In genomic region chr21:32611471-32611997, GRCh38 we compare ENCODE assay signal across 8 cellular contexts. TPM values are rescaled to one million over a fixed set of nuclear protein-coding genes. Genes with fewer than 3 reads are reported as not detected.
DNase-seq lines count a peak whose midpoint lies in the region; ATAC-seq and TF ChIP-seq lines count a peak whose summit lies in the region.

No MANE protein-coding gene starts in this region.

- no peaks in the 10 kb centered on the region for H3K9me2 ChIP-seq in GM23338 (ENCODE audit: insufficient read depth)

- H2AFZ ChIP-seq in GM23338: peak overlapping the region; percentile 100

- intact Hi-C loops in CD4-positive, alpha-beta memory T cell (cut with micrococcal nuclease): loop anchor here (5.0 kb wide), 1 partner anchor 334 kb away; the partner anchor contains the start of gene MIS18A
- intact Hi-C loops in prostate gland (cut with DNase I): no loop called here

- H3K4me3 ChIP-seq in CD4-positive, alpha-beta memory T cell (ENCODE audit: low read length in 2 of 2): peak overlapping the region; percentile 95 to 99
- H3K4me3 ChIP-seq in GM23338 (peak overlapping the region; percentile 92), prostate gland (peak overlapping the region; percentile 61)

- CTCF ChIA-PET in CD4-positive, alpha-beta memory T cell (lab: Charles Lee; ENCODE audit: partially characterized antibody): interaction anchor here (0.5 to 5.7 kb wide), 4 partner anchors 11 to 210 kb away, joined by 3 to 48 read pairs (median 6); partner anchors contain the start of gene PAXBP1

- H3K4me3 Mint-ChIP-seq in CD4-positive, alpha-beta memory T cell: peak overlapping the region; percentile 91 to 98 (median 96)
- H3K4me3 Mint-ChIP-seq in GM23338 (peak overlapping the region; percentile 97), glutamatergic neuron (ENCODE audit: unreplicated experiment) (peak overlapping the region; percentile 96)

- H3K9me3 ChIP-seq in CD4-positive, alpha-beta memory T cell (ENCODE audit: control insufficient read depth in 1 of 2, low read length in 2 of 2): no peaks in the 10 kb centered on the region
- no peaks in the 10 kb centered on the region for H3K9me3 ChIP-seq in prostate gland

- WGBS in prostate gland: under 1% methylated on average over 28 of the region's 28 CpGs

- peaks cover 5% of the 10 kb centered on the region for H4K20me1 ChIP-seq in GM23338 (replicated peaks; ENCODE audit: insufficient read depth)

- peak in 4 of 5 donors; percentile 15 to 50 (median 27) for DNase-seq in CD4-positive, alpha-beta memory T cell
- DNase-seq in GM23338 (ENCODE audit: low spot score) (peak; percentile 60), NOMO-1 treated with DMSO at 0.1 percent for 48 hours (lab: John Stamatoyannopoulos, UW; ENCODE audit: unreplicated experiment) (peak; percentile 36), activated gamma-delta T cell (lab: John Stamatoyannopoulos, UW) (peak; percentile 17), glutamatergic neuron (peak; percentile 59), prostate gland (ENCODE audit: low spot score) (peak; percentile 17), foreskin melanocyte (no peak)

- H3K79me2 ChIP-seq in GM23338 (replicated peaks; ENCODE audit: insufficient read depth): peaks cover 24% of the 10 kb centered on the region

- POLR2A ChIA-PET in CD4-positive, alpha-beta memory T cell (lab: Charles Lee; ENCODE audit: partially characterized antibody): interaction anchor here (0.7 to 3.2 kb wide), 12 partner anchors 11 to 868 kb away, joined by 3 to 32 read pairs (median 8); partner anchors contain the start of genes EVA1C, MIS18A, PAXBP1 and SYNJ1

- ATAC-seq in GM23338 (peak; percentile 33), HG03378 (IDR thresholded peaks at IDR 0.05; ENCODE audit: unreplicated experiment) (no peak)

- peaks cover 19 to 34% of the 10 kb centered on the region in 2 donors for H3K36me3 Mint-ChIP-seq in CD4-positive, alpha-beta memory T cell
- H3K36me3 Mint-ChIP-seq in GM23338 (ENCODE audit: low read depth) (peaks cover 30% of the 10 kb centered on the region), glutamatergic neuron (ENCODE audit: unreplicated experiment) (no peaks in the 10 kb centered on the region)

- H3K36me3 ChIP-seq in CD4-positive, alpha-beta memory T cell (ENCODE audit: insufficient read depth, low read length): peaks cover 19% of the 10 kb centered on the region
- peaks cover 15% of the 10 kb centered on the region; the same call in 1 of the 2 replicates for H3K36me3 ChIP-seq in GM23338 (ENCODE audit: insufficient read depth)
- H3K36me3 ChIP-seq in prostate gland: no peaks in the 10 kb centered on the region

- H3F3A ChIP-seq in GM23338 (replicated peaks; ENCODE audit: low read depth): peaks cover 8% of the 10 kb centered on the region; the same call in 1 of the 2 replicates

- H3K9me3 Mint-ChIP-seq in CD4-positive, alpha-beta memory T cell: peaks cover 0 to 3% (median 0%) of the 10 kb centered on the region in 8 donors
- no peaks in the 10 kb centered on the region for H3K9me3 Mint-ChIP-seq in GM23338
- H3K9me3 Mint-ChIP-seq in glutamatergic neuron (ENCODE audit: unreplicated experiment): peaks cover 4% of the 10 kb centered on the region

- no peak for TF ChIP-seq CTCF in GM23338 (conservative IDR thresholded peaks at IDR 0.05; ENCODE audit: low read depth in 2 of 2)
- TF ChIP-seq CTCF in glutamatergic neuron (IDR thresholded peaks at IDR 0.05; ENCODE audit: partially characterized antibody, unreplicated experiment): no peak
- TF ChIP-seq CTCF in prostate gland (IDR thresholded peaks at IDR 0.05): no peak

- H3K27ac ChIP-seq in CD4-positive, alpha-beta memory T cell (ENCODE audit: low read depth, low read length): peak overlapping the region; percentile 86
- H3K27ac ChIP-seq in GM23338 (ENCODE audit: low read depth) (0 out of 2 replicates have a peak overlapping the region, but pooled peaks have one; percentile 94), prostate gland (peak overlapping the region; percentile 86 to 95)

- H3K27me3 Mint-ChIP-seq in CD4-positive, alpha-beta memory T cell: peaks cover 1 to 2% of the 10 kb centered on the region in 2 donors
- H3K27me3 Mint-ChIP-seq in GM23338 (ENCODE audit: insufficient read depth, low read depth, poor library complexity) (peaks cover 5% of the 10 kb centered on the region), glutamatergic neuron (ENCODE audit: unreplicated experiment) (peaks cover 7% of the 10 kb centered on the region)

- peaks cover 12% of the 10 kb centered on the region for H3K4me1 ChIP-seq in CD4-positive, alpha-beta memory T cell (ENCODE audit: insufficient read depth, low read length)
- peaks cover 17% of the 10 kb centered on the region for H3K4me1 ChIP-seq in GM23338 (ENCODE audit: insufficient read depth)
- H3K4me1 ChIP-seq in prostate gland (replicated peaks): peaks cover 4% of the 10 kb centered on the region

- no peaks in the 10 kb centered on the region for H3K27me3 ChIP-seq in CD4-positive, alpha-beta memory T cell (ENCODE audit: insufficient read depth, low read length)
- H3K27me3 ChIP-seq in GM23338 (ENCODE audit: insufficient read depth) (no peaks in the 10 kb centered on the region), prostate gland (replicated peaks; ENCODE audit: insufficient read depth) (no peaks in the 10 kb centered on the region)

- TF ChIP-seq POLR2A in prostate gland (IDR thresholded peaks at IDR 0.05): no peak

- H3K4me1 Mint-ChIP-seq in CD4-positive, alpha-beta memory T cell: peaks cover 8 to 32% (median 21%) of the 10 kb centered on the region in 4 donors
- H3K4me1 Mint-ChIP-seq in GM23338 (peaks cover 4% of the 10 kb centered on the region), glutamatergic neuron (ENCODE audit: low read depth, unreplicated experiment) (no peaks in the 10 kb centered on the region)

- H3K4me2 ChIP-seq in GM23338: peak overlapping the region; percentile 98

- H3K27ac Mint-ChIP-seq in CD4-positive, alpha-beta memory T cell: peak overlapping the region; percentile 98 to 99 (median 99)
- peak overlapping the region; percentile 98 for H3K27ac Mint-ChIP-seq in GM23338
- peak overlapping the region; percentile 92 for H3K27ac Mint-ChIP-seq in glutamatergic neuron (ENCODE audit: unreplicated experiment)

TF ChIP-seq in GM23338, 12 proteins besides CTCF, POLR2A, EP300 and RAD21 (continues in another document):
- no peak for TF ChIP-seq CREB1 (CRISPR knock-in tag; IDR thresholded peaks at IDR 0.05; ENCODE audit: low read depth)
- no peak for TF ChIP-seq STAT1 (IDR thresholded peaks at IDR 0.05; ENCODE audit: unreplicated experiment)
- TF ChIP-seq EZH2 (IDR thresholded peaks at IDR 0.05; ENCODE audit: low read depth, unreplicated experiment): no peak

RNA-seq across cellular contexts. Expression of gene CFAP298, which starts 0.6 kb away (rescaled TPM):
- 10 to 100 TPM; 29.4 to 39.1 TPM for total RNA-seq in CD4-positive, alpha-beta memory T cell
- polyA plus RNA-seq in CD4-positive, alpha-beta memory T cell: 10 to 100 TPM; 48.8 to 54.3 TPM
- total RNA-seq in GM23338 (2014; rRNA removed; shearing (Covaris generic)): 37.8 and 46.6 TPM in 2 replicates
- 152 and 157 TPM in 2 replicates for polyA plus RNA-seq in GM23338 (2016; fragmentation: Nextera tagmentation; extraction: Ambion mirVana)
- 124 TPM for total RNA-seq in glutamatergic neuron (ENCODE audit: unreplicated experiment)
- total RNA-seq in prostate gland: 10 to 100 TPM; 43.4 to 44.5 TPM

RNA-seq across cellular contexts. Expression of gene TCP10L, which starts 26.2 kb away (rescaled TPM):
- 1 to 10 TPM in 1 of 2 experiments, under 1 TPM in 1; 0.55 to 1.0 TPM for total RNA-seq in CD4-positive, alpha-beta memory T cell
- polyA plus RNA-seq in CD4-positive, alpha-beta memory T cell: under 1 TPM in 1 of 2 donors, not detected in 1; 0.10 TPM
- 0.10 and 0.12 TPM in 2 replicates for total RNA-seq in GM23338 (2014; rRNA removed; shearing (Covaris generic))
- polyA plus RNA-seq in GM23338 (2016; fragmentation: Nextera tagmentation; extraction: Ambion mirVana): 0.65 and 1.5 TPM in 2 replicates
- total RNA-seq in glutamatergic neuron (ENCODE audit: unreplicated experiment) (31.0 TPM), prostate gland (10 to 100 TPM in 1 of 2 donors, 1 to 10 TPM in 1; 1.9 to 17.8 TPM)
